ENCODE assay signal across 10 cellular contexts in genomic region chr13:44305845-44306244, GRCh38.
DNase-seq lines count a peak whose midpoint lies in the region; ATAC-seq and TF ChIP-seq lines count a peak whose summit lies in the region.
"Had no signal": no experiment of that assay in that cellular context is flagged by ENCODE, and none has a peak within 500 bp of the region (broad histone marks: within the 10 kb centered on the region; RNA-seq: fewer than 3 reads in every experiment).

No MANE protein-coding gene starts in this region.

- H3K27me3 ChIP-seq in iPS-15b (ENCODE audit: control insufficient read depth, insufficient read depth, low read length) (peaks cover 56% of the 10 kb centered on the region), stomach (no peaks in the 10 kb centered on the region)

- H3K4me1 ChIP-seq in iPS-15b (ENCODE audit: control insufficient read depth, insufficient read depth, low read length) (peaks cover 16% of the 10 kb centered on the region), stomach (peaks cover 33 to 95% (median 76%) of the 10 kb centered on the region in 4 donors)

- no peak for TF ChIP-seq POLR2A in stomach (IDR thresholded peaks at IDR 0.05)

- no peak for ATAC-seq in HG03469 (IDR thresholded peaks at IDR 0.05; ENCODE audit: unreplicated experiment)

- DNase-seq in DMS 273 (lab: John Stamatoyannopoulos, UW; ENCODE audit: unreplicated experiment) (peak; percentile 6), DMS 273 treated with DMSO at 0.1 percent for 48 hours (lab: John Stamatoyannopoulos, UW) (no peak), SHP77 treated with DMSO at 0.1 percent for 48 hours (lab: John Stamatoyannopoulos, UW) (peak; percentile 84), stomach (peak; percentile 70), globus pallidus (ENCODE audit: low spot score) (no peak), AG08396 (ENCODE audit: low spot score) (no peak)
- DNase-seq: MV-4-11 had no signal

- WGBS in stomach, 5 donors: 36 to 50% (median 40%) methylated on average over 5 of the region's 5 CpGs

- H3K4me3 ChIP-seq in iPS-15b (ENCODE audit: low read depth, low read length) (peak overlapping the region; percentile 53), stomach (no peak overlapping the region)

- H3K36me3 ChIP-seq in iPS-15b (ENCODE audit: control insufficient read depth, insufficient read depth, low read length): no peaks in the 10 kb centered on the region
- H3K36me3 ChIP-seq in stomach: no peaks in the 10 kb centered on the region

- peak overlapping the region; percentile 84 to 93 (median 91) for H3K27ac ChIP-seq in stomach
- H3K27ac ChIP-seq: 22Rv1 had no signal

- no peak for TF ChIP-seq EP300 in stomach (IDR thresholded peaks at IDR 0.05)

- no peak for TF ChIP-seq CTCF in stomach (IDR thresholded peaks at IDR 0.05)

- H3K9ac ChIP-seq in iPS-15b (ENCODE audit: low read depth, low read length): no peak overlapping the region

- H3K9me3 ChIP-seq in iPS-15b (ENCODE audit: control insufficient read depth, insufficient read depth, low read length): no peaks in the 10 kb centered on the region
- no peaks in the 10 kb centered on the region for H3K9me3 ChIP-seq in stomach

- intact Hi-C loops in stomach (cut with DNase I; ENCODE audit: low total_unique reads): no loop called here

Comparison
In these comparisons a context has a peak if more than half of its experiments do, and no peak if none do; other contexts are left out.
1. DNase-seq: peak in DMS 273 (single experiment), SHP77 treated with DMSO at 0.1 percent for 48 hours (single experiment) and stomach (single experiment); none in DMS 273 treated with DMSO at 0.1 percent for 48 hours (single experiment), globus pallidus (single experiment) and AG08396 (single experiment).